ENCODE assay signal across 28 cellular contexts in genomic region chr17:62643496-62643895, GRCh38.
"Had no signal": no experiment of that assay in that cellular context is flagged by ENCODE, and none has a peak within 500 bp of the region (broad histone marks: within the 10 kb centered on the region; RNA-seq: fewer than 3 reads in every experiment).

No MANE protein-coding gene starts in this region.

- H3K27me3 ChIP-seq: ascending aorta, body of pancreas, MG63 had no signal

- DNase-seq: activated CD4-positive, CD25-positive, alpha-beta regulatory T cell treated with anti-CD3 and anti-CD28 coated beads, Interleukin-2, amount 50 U/mL, for 72 hours; activated CD8-positive, alpha-beta memory T cell treated with anti-CD3 and anti-CD28 coated beads for 24 hours; activated naive CD8-positive, alpha-beta T cell treated with anti-CD3 and anti-CD28 coated beads, Interleukin-2, amount 50 U/mL, for 24 hours; amniotic stem cell; body of pancreas; KG1; MG63; MV-4-11; NCI-H1092 treated with DMSO at 0.1 percent for 48 hours; NCI-H1417 treated with DMSO at 0.1 percent for 48 hours; NCI-H1694; NCI-H2029 treated with DMSO at 0.1 percent for 48 hours; NCI-H345; NCI-H510A; NCI-H526 treated with DMSO at 0.1 percent for 48 hours; NCI-H82; NK-92 treated with Interleukin-12 subunit alpha and Interleukin-12 subunit beta, amount 100 ng/mL, for 24 hours; SHP77 treated with DMSO at 0.1 percent for 48 hours; T-helper 17 cell; T-helper 9 cell had no signal

- H3K27ac ChIP-seq: ascending aorta, body of pancreas had no signal

- H3K36me3 ChIP-seq: ascending aorta, MG63 had no signal

- ATAC-seq: activated naive CD8-positive, alpha-beta T cell treated with anti-CD3 and anti-CD28 coated beads, Interleukin-2, amount 50 U/mL, for 24 hours; body of pancreas; T-helper 17 cell; WTC11 had no signal

- H3K4me3 Mint-ChIP-seq: activated CD4-positive, alpha-beta memory T cell treated with anti-CD3 and anti-CD28 coated beads for 36 hours; activated CD4-positive, alpha-beta T cell treated with anti-CD3 and anti-CD28 coated beads, Interleukin-2, amount 10 ng/mL, durations not matched to agents 24 days and 14 days; activated naive CD8-positive, alpha-beta T cell treated with anti-CD3 and anti-CD28 coated beads, Interleukin-2, amount 50 U/mL, for 24 hours; WTC11 had no signal

- H3K9me3 Mint-ChIP-seq: activated CD4-positive, alpha-beta memory T cell treated with anti-CD3 and anti-CD28 coated beads for 36 hours; activated CD4-positive, alpha-beta T cell treated with anti-CD3 and anti-CD28 coated beads, Interleukin-2, amount 10 ng/mL, durations not matched to agents 24 days and 14 days; activated naive CD4-positive, alpha-beta T cell treated with anti-CD3 and anti-CD28 coated beads, Interleukin-2, amount 50 U/mL, for 72 hours; activated naive CD8-positive, alpha-beta T cell treated with anti-CD3 and anti-CD28 coated beads, Interleukin-2, amount 50 U/mL, for 24 hours; WTC11 had no signal

- H3K4me3 ChIP-seq: ascending aorta, body of pancreas, MG63 had no signal

- FAIRE-seq: bronchial epithelial cell, colon, RCC 7860 had no signal

- H3K27ac Mint-ChIP-seq: activated CD4-positive, alpha-beta memory T cell treated with anti-CD3 and anti-CD28 coated beads for 36 hours; activated CD4-positive, alpha-beta T cell treated with anti-CD3 and anti-CD28 coated beads, Interleukin-2, amount 10 ng/mL, durations not matched to agents 24 days and 14 days; activated naive CD4-positive, alpha-beta T cell treated with anti-CD3 and anti-CD28 coated beads, Interleukin-2, amount 50 U/mL, for 72 hours; activated naive CD8-positive, alpha-beta T cell treated with anti-CD3 and anti-CD28 coated beads, Interleukin-2, amount 50 U/mL, for 24 hours; T-helper 17 cell; WTC11 had no signal

- H3K36me3 Mint-ChIP-seq: activated naive CD4-positive, alpha-beta T cell treated with anti-CD3 and anti-CD28 coated beads, Interleukin-2, amount 50 U/mL, for 72 hours; WTC11 had no signal

- H3K4me1 ChIP-seq: body of pancreas had no signal

- H3K9me3 ChIP-seq: ascending aorta, body of pancreas, MG63 had no signal
